In the genomic region with DNA sequence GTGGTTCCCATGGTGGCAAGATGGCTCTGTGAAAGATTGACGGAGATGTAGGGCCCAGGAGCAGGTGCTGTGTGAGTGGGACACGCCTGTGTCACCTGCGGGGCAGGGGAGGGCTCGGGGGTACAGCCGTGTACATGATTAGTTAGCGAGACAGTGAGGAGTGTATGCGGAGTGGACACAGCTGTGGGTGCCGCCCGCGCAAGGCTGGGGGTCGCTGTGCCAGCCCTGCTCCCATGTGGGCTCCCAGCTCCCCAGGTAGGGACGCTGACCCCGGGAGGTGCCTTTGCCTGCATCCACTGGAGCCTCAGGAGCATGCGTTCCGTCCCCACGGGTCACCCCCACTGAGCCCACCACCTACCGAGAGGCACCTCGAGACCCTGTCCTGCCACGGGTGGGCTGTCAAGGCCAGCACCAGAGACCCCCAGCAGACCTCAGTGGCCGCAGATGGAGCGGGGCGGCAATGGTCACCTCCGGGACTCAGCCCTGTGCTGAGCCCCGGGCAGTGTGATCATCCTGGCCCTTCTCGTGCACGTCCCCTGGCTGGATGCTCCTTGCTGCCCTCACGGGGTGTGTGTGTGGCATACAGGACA, we compare ENCODE assay signal across 15 cellular contexts. TPM values are rescaled to one million over a fixed set of nuclear protein-coding genes. Genes with fewer than 3 reads are reported as not detected.
DNase-seq lines count a peak whose midpoint lies in the region; ATAC-seq and TF ChIP-seq lines count a peak whose summit lies in the region.
"Had no signal": no experiment of that assay in that cellular context is flagged by ENCODE, and none has a peak within 500 bp of the region (broad histone marks: within the 10 kb centered on the region; RNA-seq: fewer than 3 reads in every experiment).

No MANE protein-coding gene starts in this region.

- BruUV-seq in Calu3 (replicated peaks; lab: Mats Ljungman, UMichigan) = no TSS peak

- H3K4me3 ChIP-seq in brain microvascular endothelial cell (ENCODE audit: low read depth, low read length) = no peak overlapping the region
- no peak overlapping the region for H3K4me3 ChIP-seq in naive thymus-derived CD4-positive, alpha-beta T cell (ENCODE audit: low read length)

- H3K9me3 ChIP-seq in naive thymus-derived CD4-positive, alpha-beta T cell (ENCODE audit: control insufficient read depth in 2 of 3, low read length in 3 of 3) = no peaks in the 10 kb centered on the region

- peak; percentile 4 for ATAC-seq in naive thymus-derived CD4-positive, alpha-beta T cell
- no peak for ATAC-seq in GM19397 (IDR thresholded peaks at IDR 0.05; ENCODE audit: unreplicated experiment)
- ATAC-seq: stimulated activated memory B cell treated with anti-CD40 and anti-IgM and Interleukin-4, amounts not matched to agents 10 μg/mL and 1 μg/mL and 100 μg/mL, for 72 hours had no signal

- peak overlapping the region; percentile 24 for H3K27ac ChIP-seq in brain microvascular endothelial cell
- no peak overlapping the region for H3K27ac ChIP-seq in naive thymus-derived CD4-positive, alpha-beta T cell (ENCODE audit: low read depth, low read length)

- DNase-seq in Calu3 = no peak
- no peak for DNase-seq in brain microvascular endothelial cell
- no peak for DNase-seq in naive thymus-derived CD4-positive, alpha-beta T cell
- no peak for DNase-seq in T-helper 1 cell
- DNase-seq in Kasumi-1 (lab: John Stamatoyannopoulos, UW) = no peak
- DNase-seq: activated T-cell treated with anti-CD3 and anti-CD28 coated beads, Interleukin-2, amount 50 U/mL, for 24 hours; DMS 273 treated with DMSO at 0.1 percent for 48 hours; NCI-H1105; NCI-H446 treated with DMSO at 0.1 percent for 48 hours; retina; stimulated activated CD4-positive, alpha-beta T cell treated with anti-CD3 and anti-CD28 coated beads, Interleukin-2, amount 100 ng/mL, for 48 hours had no signal

- peaks cover 2 to 5% of the 10 kb centered on the region in 2 donors for H3K4me1 ChIP-seq in naive thymus-derived CD4-positive, alpha-beta T cell (ENCODE audit: control insufficient read depth in 2 of 2, insufficient read depth in 2 of 2, low read length in 2 of 2)

- H3K4me3 Mint-ChIP-seq in Calu3 (ENCODE audit: low read depth, unreplicated experiment) = peak overlapping the region; percentile 49
- H3K4me3 Mint-ChIP-seq in naive thymus-derived CD4-positive, alpha-beta T cell = no peak overlapping the region
- H3K4me3 Mint-ChIP-seq: activated T-cell treated with anti-CD3 and anti-CD28 coated beads, Interleukin-2, amount 50 U/mL, for 24 hours; stimulated activated memory B cell treated with anti-CD40 and anti-IgM and Interleukin-4, amounts not matched to agents 10 μg/mL and 1 μg/mL and 100 μg/mL, for 72 hours had no signal

- TF ChIP-seq CTCF in Calu3 (IDR thresholded peaks at IDR 0.05; ENCODE audit: unreplicated experiment) (no peak), brain microvascular endothelial cell (IDR thresholded peaks at IDR 0.05; ENCODE audit: low read depth, low read length, missing control alignments) (no peak)

- H3K4me1 Mint-ChIP-seq in Calu3 (ENCODE audit: low read depth, unreplicated experiment) = peaks cover 14% of the 10 kb centered on the region
- peaks cover 0 to 7% (median 6%) of the 10 kb centered on the region in 7 donors for H3K4me1 Mint-ChIP-seq in naive thymus-derived CD4-positive, alpha-beta T cell

- in situ Hi-C loops in brain microvascular endothelial cell (cut with HindIII; ENCODE audit: low pct_ligation_motif_present, low sequenced_read_pairs) = no loop called here

- H3K27me3 Mint-ChIP-seq in Calu3 (ENCODE audit: unreplicated experiment) = no peaks in the 10 kb centered on the region
- no peaks in the 10 kb centered on the region for H3K27me3 Mint-ChIP-seq in naive thymus-derived CD4-positive, alpha-beta T cell
- H3K27me3 Mint-ChIP-seq: activated T-cell treated with anti-CD3 and anti-CD28 coated beads, Interleukin-2, amount 50 U/mL, for 24 hours; stimulated activated memory B cell treated with anti-CD40 and anti-IgM and Interleukin-4, amounts not matched to agents 10 μg/mL and 1 μg/mL and 100 μg/mL, for 72 hours had no signal

- H3K9me3 Mint-ChIP-seq in Calu3 (ENCODE audit: low read depth, unreplicated experiment) = no peaks in the 10 kb centered on the region
- no peaks in the 10 kb centered on the region for H3K9me3 Mint-ChIP-seq in naive thymus-derived CD4-positive, alpha-beta T cell
- H3K9me3 Mint-ChIP-seq: activated T-cell treated with anti-CD3 and anti-CD28 coated beads, Interleukin-2, amount 50 U/mL, for 24 hours; stimulated activated memory B cell treated with anti-CD40 and anti-IgM and Interleukin-4, amounts not matched to agents 10 μg/mL and 1 μg/mL and 100 μg/mL, for 72 hours had no signal

- H3K27me3 ChIP-seq in brain microvascular endothelial cell (replicated peaks) = no peaks in the 10 kb centered on the region
- no peaks in the 10 kb centered on the region for H3K27me3 ChIP-seq in naive thymus-derived CD4-positive, alpha-beta T cell (ENCODE audit: control insufficient read depth in 2 of 2, insufficient read depth in 2 of 2, low read length in 2 of 2)

- H3K27ac Mint-ChIP-seq in Calu3 (ENCODE audit: unreplicated experiment) = no peak overlapping the region
- H3K27ac Mint-ChIP-seq in naive thymus-derived CD4-positive, alpha-beta T cell = no peak overlapping the region
- H3K27ac Mint-ChIP-seq: activated T-cell treated with anti-CD3 and anti-CD28 coated beads, Interleukin-2, amount 50 U/mL, for 24 hours; stimulated activated memory B cell treated with anti-CD40 and anti-IgM and Interleukin-4, amounts not matched to agents 10 μg/mL and 1 μg/mL and 100 μg/mL, for 72 hours had no signal

- intact Hi-C loops in Calu3 (cut with micrococcal nuclease; ENCODE audit: unreplicated experiment) = no loop called here
- intact Hi-C loops in naive thymus-derived CD4-positive, alpha-beta T cell (cut with micrococcal nuclease) = no loop called here

- peaks cover 8% of the 10 kb centered on the region for H3K36me3 ChIP-seq in brain microvascular endothelial cell (replicated peaks)
- peaks cover 0 to 34% (median 0%) of the 10 kb centered on the region in 3 experiments for H3K36me3 ChIP-seq in naive thymus-derived CD4-positive, alpha-beta T cell (ENCODE audit: control insufficient read depth in 2 of 3, insufficient read depth in 3 of 3, low read length in 3 of 3)

- CTCF ChIA-PET in Calu3 (lab: Charles Lee) = interaction anchor here (1.2 kb wide), 1 partner anchor 54 kb away, joined by 3 read pairs; no protein-coding TSS in a partner anchor
- CTCF ChIA-PET in naive thymus-derived CD4-positive, alpha-beta T cell (lab: Charles Lee) = no interaction called here

- peaks cover 58% of the 10 kb centered on the region for H3K36me3 Mint-ChIP-seq in Calu3 (ENCODE audit: insufficient read depth, unreplicated experiment)
- peaks cover 0 to 4% (median 0%) of the 10 kb centered on the region in 5 donors for H3K36me3 Mint-ChIP-seq in naive thymus-derived CD4-positive, alpha-beta T cell
- H3K36me3 Mint-ChIP-seq: stimulated activated memory B cell treated with anti-CD40 and anti-IgM and Interleukin-4, amounts not matched to agents 10 μg/mL and 1 μg/mL and 100 μg/mL, for 72 hours had no signal

- POLR2A ChIA-PET in naive thymus-derived CD4-positive, alpha-beta T cell (lab: Charles Lee) = no interaction called here

RNA-seq across cellular contexts. Expression of a gene that starts 7.4 kb away (rescaled TPM):
- total RNA-seq in Calu3 (2022) = 108 and 120 TPM in 2 replicates
- 10 to 100 TPM; 51.0 to 89.8 (median 55.6) TPM for total RNA-seq in naive thymus-derived CD4-positive, alpha-beta T cell
- 1 to 10 TPM; 3.2 to 7.5 TPM for polyA plus RNA-seq in naive thymus-derived CD4-positive, alpha-beta T cell

RNA-seq across cellular contexts. Expression of a gene that starts 25.2 kb away (rescaled TPM):
- total RNA-seq in Calu3 (2022) = not detected in 2 replicates
- not detected for total RNA-seq in naive thymus-derived CD4-positive, alpha-beta T cell
- polyA plus RNA-seq in naive thymus-derived CD4-positive, alpha-beta T cell = not detected
- total RNA-seq: dermis microvascular lymphatic vessel endothelial cell; T-helper 1 cell treated with Interleukin-12 subunit alpha and Interleukin-12 subunit beta and Interleukin-4 antibody, amounts not matched to agents 30 ng/mL and 1 ng/mL, for 36 hours had no signal

RNA-seq across cellular contexts. Expression of a gene that starts 31.9 kb away (rescaled TPM):
- not detected in 2 replicates for total RNA-seq in Calu3 (2022)
- 1 to 10 TPM; 1.6 to 5.8 (median 3.2) TPM for total RNA-seq in naive thymus-derived CD4-positive, alpha-beta T cell
- polyA plus RNA-seq in naive thymus-derived CD4-positive, alpha-beta T cell = 1 to 10 TPM; 4.6 to 5.1 TPM

RNA-seq across cellular contexts. Expression of a gene that starts 34.8 kb away (rescaled TPM):
- total RNA-seq in Calu3 (2022) = 101 and 106 TPM in 2 replicates
- 10 to 100 TPM; 27.1 to 63.0 (median 45.1) TPM for total RNA-seq in naive thymus-derived CD4-positive, alpha-beta T cell
- polyA plus RNA-seq in naive thymus-derived CD4-positive, alpha-beta T cell = 10 to 100 TPM; 12.3 to 16.2 TPM

RNA-seq across cellular contexts. Expression of a gene that starts 54.9 kb away (rescaled TPM):
- total RNA-seq in Calu3 (2022) = 35.6 and 36.5 TPM in 2 replicates
- 10 to 100 TPM; 15.8 to 23.2 (median 17.8) TPM for total RNA-seq in naive thymus-derived CD4-positive, alpha-beta T cell
- 10 to 100 TPM in 1 of 2 donors, 1 to 10 TPM in 1; 7.9 to 17.5 TPM for polyA plus RNA-seq in naive thymus-derived CD4-positive, alpha-beta T cell
